Comparison of ENCODE assay signal across 8 cellular contexts in genomic region chr17:58352843-58353719, GRCh38. TPM values are rescaled to one million over a fixed set of nuclear protein-coding genes. Genes with fewer than 3 reads are reported as not detected.
DNase-seq lines count a peak whose midpoint lies in the region; ATAC-seq and TF ChIP-seq lines count a peak whose summit lies in the region.

No MANE protein-coding gene starts in this region.

- intact Hi-C loops in heart left ventricle (cut with DNase I): loop anchor here in 8 of 10 donors (1.0 to 5.0 kb wide), 4 partner anchors 64 to 164 kb away; partner anchors contain the start of gene RNF43 (in 8 of the 8)

- peak overlapping the region; percentile 84 to 98 (median 94) for H3K27ac ChIP-seq in heart left ventricle

- peaks cover 47% of the 10 kb centered on the region for H3K4me1 Mint-ChIP-seq in activated naive CD8-positive, alpha-beta T cell (ENCODE audit: low read depth)

- peak overlapping the region; percentile 92 for H3K27ac Mint-ChIP-seq in activated naive CD8-positive, alpha-beta T cell

- peak overlapping the region; percentile 100 for H3K4me3 Mint-ChIP-seq in activated naive CD8-positive, alpha-beta T cell

- peak overlapping the region; percentile 70 to 98 (median 88) for H3K4me3 ChIP-seq in heart left ventricle

- WGBS in heart left ventricle, 4 donors: 17 to 19% (median 18%) methylated on average over 17 of the region's 17 CpGs

- H3K36me3 ChIP-seq in heart left ventricle: peaks cover 0 to 31% (median 29%) of the 10 kb centered on the region in 9 donors

- DNase-seq in DMS 273 (lab: John Stamatoyannopoulos, UW; ENCODE audit: unreplicated experiment) (peak; percentile 46), DMS 273 treated with DMSO at 0.1 percent for 48 hours (lab: John Stamatoyannopoulos, UW) (no peak), MV-4-11 (lab: John Stamatoyannopoulos, UW) (peak; percentile 65), heart left ventricle (peak in 4 of 5 donors; percentile 39 to 67 (median 56)), pons (ENCODE audit: low spot score) (peak; percentile 41)

- ATAC-seq in heart left ventricle: peak; percentile 43 to 74 (median 60)
- ATAC-seq in HG02678 (IDR thresholded peaks at IDR 0.05; ENCODE audit: unreplicated experiment): no peak
- no peak for ATAC-seq in HG03025 (IDR thresholded peaks at IDR 0.05; ENCODE audit: low FRiP score, unreplicated experiment)

- peaks cover 0 to 42% (median 17%) of the 10 kb centered on the region in 12 donors for H3K4me1 ChIP-seq in heart left ventricle

- no peaks in the 10 kb centered on the region for H3K9me3 ChIP-seq in heart left ventricle

- no peak for TF ChIP-seq CTCF in heart left ventricle (IDR thresholded peaks at IDR 0.05)

- no peaks in the 10 kb centered on the region for H3K9me3 Mint-ChIP-seq in activated naive CD8-positive, alpha-beta T cell (ENCODE audit: low read depth)

- H3K27me3 Mint-ChIP-seq in activated naive CD8-positive, alpha-beta T cell: no peaks in the 10 kb centered on the region

- TF ChIP-seq POLR2A in heart left ventricle (IDR thresholded peaks at IDR 0.05): peak; percentile 60 to 66

- no peaks in the 10 kb centered on the region for H3K27me3 ChIP-seq in heart left ventricle

- H3K36me3 Mint-ChIP-seq in activated naive CD8-positive, alpha-beta T cell: peaks cover 21% of the 10 kb centered on the region

RNA-seq across cellular contexts. Expression of gene SUPT4H1, which starts 1.1 kb away (rescaled TPM):
- total RNA-seq in heart left ventricle: 10 to 100 TPM; 44.1 to 69.9 (median 58.0) TPM
- 10 to 100 TPM; 53.9 to 92.7 TPM for polyA plus RNA-seq in heart left ventricle

RNA-seq across cellular contexts. Expression of gene TSPOAP1, which starts 24.5 kb away (rescaled TPM):
- total RNA-seq in heart left ventricle: 10 to 100 TPM in 6 of 9 donors, 1 to 10 TPM in 3; 5.1 to 23.1 (median 13.3) TPM
- polyA plus RNA-seq in heart left ventricle: 10 to 100 TPM in 1 of 2 donors, 1 to 10 TPM in 1; 1.6 to 19.0 TPM

Comparison
In these comparisons a context has a peak if more than half of its experiments do, and no peak if none do; other contexts are left out.
1. ATAC-seq: peak in heart left ventricle (4 of 4); none in HG02678 (single experiment) and HG03025 (single experiment).